Comparison of ENCODE assay signal across 11 cellular contexts in the genomic region with DNA sequence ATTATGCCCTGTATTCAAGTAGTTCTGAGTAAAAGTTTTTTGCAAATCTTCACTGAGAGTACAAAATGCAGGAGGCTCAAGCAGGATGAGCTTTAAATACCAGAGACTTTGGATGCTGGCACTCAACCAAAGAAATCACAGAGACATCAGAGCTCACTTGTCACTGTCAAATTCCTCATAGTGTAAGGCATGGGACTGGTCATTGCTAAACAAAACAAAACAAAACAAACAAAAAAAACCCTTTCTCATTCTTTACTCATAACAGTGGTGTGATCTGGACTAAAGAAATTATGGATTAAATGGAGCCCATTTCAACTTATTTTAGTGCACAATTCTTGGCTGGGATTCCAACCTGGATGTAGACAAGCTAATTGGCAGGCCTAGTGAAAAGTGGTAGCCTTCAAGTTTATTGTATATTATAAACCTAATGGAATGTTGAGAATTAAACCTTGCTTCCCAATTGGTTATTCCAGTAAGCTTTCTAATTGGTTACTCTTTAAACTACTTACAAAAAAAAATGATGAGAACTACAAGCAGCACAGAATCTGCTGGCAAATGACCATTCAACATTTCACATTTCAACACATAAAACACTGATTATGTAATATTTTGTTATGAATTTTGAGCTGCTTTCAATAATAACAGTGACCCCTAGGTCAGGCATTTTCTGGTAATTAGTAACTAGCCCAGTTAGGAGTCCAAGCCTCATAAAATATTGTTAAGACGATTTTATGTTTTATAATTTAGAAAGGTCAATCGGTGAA.
DNase-seq lines count a peak whose midpoint lies in the region; ATAC-seq lines count a peak whose summit lies in the region.
"Had no signal": no experiment of that assay in that cellular context is flagged by ENCODE, and none has a peak within 500 bp of the region (broad histone marks: within the 10 kb centered on the region; RNA-seq: fewer than 3 reads in every experiment).

No MANE protein-coding gene starts in this region.

- ATAC-seq in GM19463 (IDR thresholded peaks at IDR 0.05; ENCODE audit: unreplicated experiment), result no peak

- H3K4me1 ChIP-seq in subcutaneous abdominal adipose tissue (ENCODE audit: control insufficient read depth in 5 of 5, insufficient read depth in 5 of 5, low read length in 5 of 5), result peaks cover 0 to 36% (median 14%) of the 10 kb centered on the region in 5 donors

- no peaks in the 10 kb centered on the region for H3K27me3 ChIP-seq in subcutaneous abdominal adipose tissue (ENCODE audit: control insufficient read depth in 5 of 5, insufficient read depth in 4 of 5, low read length in 5 of 5)

- H3K9ac ChIP-seq in subcutaneous abdominal adipose tissue (ENCODE audit: low read length in 5 of 5), result peak overlapping the region in 1 of 5 donors; percentile 25

- H3K9me3 ChIP-seq in subcutaneous abdominal adipose tissue (ENCODE audit: control insufficient read depth in 5 of 5, low read length in 5 of 5), result no peaks in the 10 kb centered on the region

- H3K4me3 ChIP-seq in subcutaneous abdominal adipose tissue (ENCODE audit: low read depth in 1 of 5, low read length in 5 of 5), result no peak overlapping the region

- peak overlapping the region; percentile 80 for H3K27ac ChIP-seq in subcutaneous abdominal adipose tissue (ENCODE audit: low read depth, low read length)
- H3K27ac ChIP-seq: 22Rv1 had no signal

- DNase-seq in DMS53 (lab: John Stamatoyannopoulos, UW) (peak; percentile 5), DMS53 treated with DMSO at 0.1 percent for 48 hours (lab: John Stamatoyannopoulos, UW; ENCODE audit: unreplicated experiment) (no peak), amniotic epithelial cell (ENCODE audit: low read depth) (peak; percentile 66), iris pigment epithelial cell (ENCODE audit: low read depth) (peak; percentile 87), DMS79 treated with DMSO at 0.1 percent for 48 hours (lab: John Stamatoyannopoulos, UW) (no peak), NCI-H2081 (lab: John Stamatoyannopoulos, UW) (no peak)
- DNase-seq: activated B cell treated with CpG ODN at 0.5 μM for 24 hours; stimulated activated CD4-positive, alpha-beta T cell treated with anti-CD3 and anti-CD28 coated beads, Interleukin-2, amount 100 ng/mL, for 24 hours had no signal

- H3K36me3 ChIP-seq in subcutaneous abdominal adipose tissue (ENCODE audit: control insufficient read depth in 5 of 5, insufficient read depth in 5 of 5, low read length in 5 of 5), result no peaks in the 10 kb centered on the region

Comparison
In these comparisons a context has a peak if more than half of its experiments do, and no peak if none do; other contexts are left out.
1. DNase-seq: peak in DMS53 (single experiment), amniotic epithelial cell (single experiment) and iris pigment epithelial cell (single experiment); none in DMS53 treated with DMSO at 0.1 percent for 48 hours (single experiment), DMS79 treated with DMSO at 0.1 percent for 48 hours (single experiment) and NCI-H2081 (0 of 2).